ENCODE assay signal across 12 cellular contexts in genomic region chr4:1337951-1338751, GRCh38. TPM values are rescaled to one million over a fixed set of nuclear protein-coding genes. Genes with fewer than 3 reads are reported as not detected.
DNase-seq lines count a peak whose midpoint lies in the region; ATAC-seq and TF ChIP-seq lines count a peak whose summit lies in the region.
"Had no signal": no experiment of that assay in that cellular context is flagged by ENCODE, and none has a peak within 500 bp of the region (broad histone marks: within the 10 kb centered on the region; RNA-seq: fewer than 3 reads in every experiment).

No MANE protein-coding gene starts in this region.

- no peak for DNase-seq in CD4-positive, alpha-beta T cell
- no peak for DNase-seq in HFFc6
- DNase-seq in anterior cingulate cortex (lab: John Stamatoyannopoulos, UW): no peak
- DNase-seq: activated gamma-delta T cell, DMS79 treated with DMSO at 0.1 percent for 48 hours, NCI-H2081 had no signal

- peaks cover 21% of the 10 kb centered on the region for H3K4me1 ChIP-seq in mesodermal cell (ENCODE audit: control insufficient read depth, insufficient read depth, low read length, poor library complexity, severe bottlenecking)

- WGBS in mesodermal cell (ENCODE audit: insufficient coverage in 2 of 2), 2 experiments: 97 to 98% methylated on average over 41 of the region's 41 CpGs

- CTCF ChIA-PET in CD4-positive, alpha-beta T cell (lab: Charles Lee): no interaction called here

- ATAC-seq in CD4-positive, alpha-beta T cell (ENCODE audit: poor library complexity): no peak
- ATAC-seq in HG02884 (IDR thresholded peaks at IDR 0.05; ENCODE audit: unreplicated experiment) (no peak), HG03521 (IDR thresholded peaks at IDR 0.05; ENCODE audit: unreplicated experiment) (no peak), GM19397 (IDR thresholded peaks at IDR 0.05; ENCODE audit: unreplicated experiment) (no peak)

- H3K4me3 ChIP-seq in mesodermal cell (ENCODE audit: extremely low read depth, insufficient read depth, low read length, poor library complexity, severe bottlenecking): no peak overlapping the region
- H3K4me3 ChIP-seq: cardiac muscle cell had no signal

- no peaks in the 10 kb centered on the region for H3K27me3 Mint-ChIP-seq in CD4-positive, alpha-beta T cell
- H3K27me3 Mint-ChIP-seq in HFFc6 (ENCODE audit: insufficient read depth): no peaks in the 10 kb centered on the region; the same call in none of the 2 replicates
- H3K27me3 Mint-ChIP-seq in activated naive CD8-positive, alpha-beta T cell: no peaks in the 10 kb centered on the region

- H3K36me3 ChIP-seq in mesodermal cell (ENCODE audit: control insufficient read depth, insufficient read depth, low read length): peaks cover 81% of the 10 kb centered on the region

- peaks cover 56% of the 10 kb centered on the region for H3K36me3 Mint-ChIP-seq in CD4-positive, alpha-beta T cell (ENCODE audit: low read depth)
- peaks cover 68% of the 10 kb centered on the region for H3K36me3 Mint-ChIP-seq in HFFc6 (ENCODE audit: low read depth)
- H3K36me3 Mint-ChIP-seq in activated naive CD8-positive, alpha-beta T cell: peaks cover 13% of the 10 kb centered on the region

- no peak for TF ChIP-seq CTCF in CD4-positive, alpha-beta T cell (IDR thresholded peaks at IDR 0.05)
- no peak for TF ChIP-seq CTCF in HFFc6 (IDR thresholded peaks at IDR 0.05)

- peak overlapping the region; percentile 64 for H3K27ac Mint-ChIP-seq in CD4-positive, alpha-beta T cell
- H3K27ac Mint-ChIP-seq in HFFc6: peak overlapping the region; percentile 74
- peak overlapping the region; percentile 87 for H3K27ac Mint-ChIP-seq in activated naive CD8-positive, alpha-beta T cell

- H3K9me3 Mint-ChIP-seq in CD4-positive, alpha-beta T cell: no peaks in the 10 kb centered on the region
- peaks cover 10% of the 10 kb centered on the region for H3K9me3 Mint-ChIP-seq in HFFc6
- no peaks in the 10 kb centered on the region for H3K9me3 Mint-ChIP-seq in activated naive CD8-positive, alpha-beta T cell (ENCODE audit: low read depth)

- H3K9me3 ChIP-seq in CD4-positive, alpha-beta T cell (ENCODE audit: control insufficient read depth, low read length): no peaks in the 10 kb centered on the region
- H3K9me3 ChIP-seq in mesodermal cell (ENCODE audit: control insufficient read depth, low read length): peaks cover 1% of the 10 kb centered on the region

- H3K4me1 Mint-ChIP-seq in CD4-positive, alpha-beta T cell (ENCODE audit: low read depth): peaks cover 19% of the 10 kb centered on the region
- H3K4me1 Mint-ChIP-seq in HFFc6 (ENCODE audit: low read depth): peaks cover 28% of the 10 kb centered on the region
- peaks cover 31% of the 10 kb centered on the region for H3K4me1 Mint-ChIP-seq in activated naive CD8-positive, alpha-beta T cell (ENCODE audit: low read depth)

- no peaks in the 10 kb centered on the region for H3K27me3 ChIP-seq in CD4-positive, alpha-beta T cell (ENCODE audit: control insufficient read depth, insufficient read depth, low read length)
- H3K27me3 ChIP-seq: cardiac muscle cell had no signal

- no peak overlapping the region for H3K27ac ChIP-seq in CD4-positive, alpha-beta T cell (ENCODE audit: low read depth, low read length)
- peak overlapping the region; percentile 53 for H3K27ac ChIP-seq in mesodermal cell (ENCODE audit: low read depth, low read length, severe bottlenecking)
- H3K27ac ChIP-seq: cardiac muscle cell had no signal

- POLR2A ChIA-PET in CD4-positive, alpha-beta T cell (lab: Charles Lee): no interaction called here

- peak overlapping the region; percentile 20 for H3K4me3 Mint-ChIP-seq in CD4-positive, alpha-beta T cell
- H3K4me3 Mint-ChIP-seq in HFFc6: no peak overlapping the region
- no peak overlapping the region for H3K4me3 Mint-ChIP-seq in activated naive CD8-positive, alpha-beta T cell

- intact Hi-C loops in CD4-positive, alpha-beta T cell (cut with DNase I, micrococcal nuclease): no loop called here

RNA-seq across cellular contexts. Expression of gene UVSSA, which starts 8.9 kb away (rescaled TPM):
- 10 to 100 TPM; 31.1 to 33.1 TPM for total RNA-seq in CD4-positive, alpha-beta T cell
- 1 to 10 TPM; 7.7 to 9.0 (median 8.7) TPM for total RNA-seq in HFFc6 (2021; fragmentation: NEBNext Ultra II Directional; extraction: Animal tissue kit (Norgen Biotek cat#: 25700))
- polyA plus RNA-seq in mesodermal cell (2013, experiment 1 of 2): 11.6 TPM
- 10.5 TPM for polyA plus RNA-seq in mesodermal cell (2013, experiment 2 of 2)

RNA-seq across cellular contexts. Expression of gene MAEA, which starts 48.5 kb away (rescaled TPM):
- total RNA-seq in CD4-positive, alpha-beta T cell: 10 to 100 TPM; 61.5 to 63.2 TPM
- 10 to 100 TPM; 56.0 to 65.4 (median 60.6) TPM for total RNA-seq in HFFc6 (2021; fragmentation: NEBNext Ultra II Directional; extraction: Animal tissue kit (Norgen Biotek cat#: 25700))
- polyA plus RNA-seq in mesodermal cell (2013, experiment 1 of 2): 60.2 TPM
- polyA plus RNA-seq in mesodermal cell (2013, experiment 2 of 2): 56.9 TPM
